Comparison of ENCODE assay signal across 3 cellular contexts in genomic region chr3:79684041-79684440, GRCh38.
TF ChIP-seq lines count a peak whose summit lies in the region.

No MANE protein-coding gene starts in this region.

TF ChIP-seq in HepG2, 621 proteins besides CTCF, POLR2A, EP300 and RAD21 (continues in another document):
- TF ChIP-seq RBAK (CRISPR knock-in tag; IDR thresholded peaks at IDR 0.05) (no peak), STAT6 (CRISPR knock-in tag; IDR thresholded peaks at IDR 0.05; ENCODE audit: borderline replicate concordance) (no peak), PATZ1 (CRISPR knock-in tag; IDR thresholded peaks at IDR 0.05) (no peak), ZNF775 (CRISPR knock-in tag; IDR thresholded peaks at IDR 0.05; ENCODE audit: borderline replicate concordance) (no peak), NBN (conservative IDR thresholded peaks at IDR 0.05) (no peak), CHD4 (IDR thresholded peaks at IDR 0.05; ENCODE audit: borderline replicate concordance, low read length) (no peak), FOXO4 (CRISPR knock-in tag; conservative IDR thresholded peaks at IDR 0.05) (no peak), ZBTB26 (CRISPR knock-in tag; IDR thresholded peaks at IDR 0.05; ENCODE audit: borderline replicate concordance) (no peak), MAFF (IDR thresholded peaks at IDR 0.05; ENCODE audit: low read depth, low read length) (peak; percentile 61; the same call in 1 of the 2 replicates)

TF ChIP-seq in A549, 52 proteins besides CTCF, POLR2A, EP300 and RAD21:
- TF ChIP-seq SMC3 (IDR thresholded peaks at IDR 0.05) (no peak), TP53 (CRISPR knock-in tag; IDR thresholded peaks at IDR 0.05) (no peak), MAFK (IDR thresholded peaks at IDR 0.05; ENCODE audit: partially characterized antibody) (peak; percentile 26), BCL3 (IDR thresholded peaks at IDR 0.05) (no peak), HOXB13 (CRISPR knock-in tag; IDR thresholded peaks at IDR 0.05; ENCODE audit: low read depth) (no peak)

TF ChIP-seq in IMR-90, 13 proteins besides CTCF, POLR2A, EP300 and RAD21:
- TF ChIP-seq USF2 (IDR thresholded peaks at IDR 0.05; ENCODE audit: low read depth, low read length) (no peak), ELK1 (IDR thresholded peaks at IDR 0.05; ENCODE audit: borderline replicate concordance, low read depth, low read length) (no peak), FOS (IDR thresholded peaks at IDR 0.05; ENCODE audit: low read depth, low read length) (no peak), SMC3 (IDR thresholded peaks at IDR 0.05; ENCODE audit: low read depth, low read length) (no peak), MAFK (IDR thresholded peaks at IDR 0.05; ENCODE audit: low read depth, low read length) (peak; percentile 58)
